1 cellular context compared by ENCODE assay signal in the genomic region with DNA sequence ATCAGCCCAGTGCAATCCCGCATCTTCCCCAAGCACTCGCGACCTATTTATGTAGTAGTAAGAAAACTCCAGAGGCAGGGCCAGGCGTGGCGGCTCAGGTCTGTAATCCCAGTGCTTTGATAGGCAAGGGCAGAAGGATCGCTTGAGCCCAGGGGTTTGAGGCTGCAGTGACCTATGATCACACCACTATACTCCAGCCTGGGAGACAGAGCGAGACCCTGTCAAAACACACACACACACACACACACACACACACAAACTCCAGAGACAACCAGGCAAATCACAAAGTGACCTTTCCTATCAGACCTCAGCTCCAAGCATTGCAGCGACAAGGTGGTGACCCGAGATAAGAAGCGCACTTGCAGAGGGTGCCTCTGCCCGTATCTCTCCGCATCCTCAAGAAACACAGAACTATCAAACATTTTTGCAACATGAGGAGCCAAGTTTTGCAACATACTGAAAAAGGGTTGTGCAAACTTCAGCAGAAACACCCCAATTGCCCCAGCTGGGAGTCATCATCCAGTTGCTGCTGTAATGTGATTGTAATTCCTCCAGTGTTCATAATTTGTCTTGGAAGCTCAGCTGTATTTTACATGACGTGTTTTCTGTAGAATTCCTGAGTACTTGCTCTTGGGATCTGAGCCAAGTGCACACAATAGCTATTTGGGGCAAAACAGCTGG.
A peak's percentile ranks its signal among the peaks of the same experiment; 100 is the strongest.
TF ChIP-seq lines count a peak whose summit lies in the region.

No MANE protein-coding gene starts in this region.

TF ChIP-seq in K562, 482 proteins besides CTCF, POLR2A, EP300 and RAD21 (continued from another document and continues in another):
- TF ChIP-seq, protein P1, sequence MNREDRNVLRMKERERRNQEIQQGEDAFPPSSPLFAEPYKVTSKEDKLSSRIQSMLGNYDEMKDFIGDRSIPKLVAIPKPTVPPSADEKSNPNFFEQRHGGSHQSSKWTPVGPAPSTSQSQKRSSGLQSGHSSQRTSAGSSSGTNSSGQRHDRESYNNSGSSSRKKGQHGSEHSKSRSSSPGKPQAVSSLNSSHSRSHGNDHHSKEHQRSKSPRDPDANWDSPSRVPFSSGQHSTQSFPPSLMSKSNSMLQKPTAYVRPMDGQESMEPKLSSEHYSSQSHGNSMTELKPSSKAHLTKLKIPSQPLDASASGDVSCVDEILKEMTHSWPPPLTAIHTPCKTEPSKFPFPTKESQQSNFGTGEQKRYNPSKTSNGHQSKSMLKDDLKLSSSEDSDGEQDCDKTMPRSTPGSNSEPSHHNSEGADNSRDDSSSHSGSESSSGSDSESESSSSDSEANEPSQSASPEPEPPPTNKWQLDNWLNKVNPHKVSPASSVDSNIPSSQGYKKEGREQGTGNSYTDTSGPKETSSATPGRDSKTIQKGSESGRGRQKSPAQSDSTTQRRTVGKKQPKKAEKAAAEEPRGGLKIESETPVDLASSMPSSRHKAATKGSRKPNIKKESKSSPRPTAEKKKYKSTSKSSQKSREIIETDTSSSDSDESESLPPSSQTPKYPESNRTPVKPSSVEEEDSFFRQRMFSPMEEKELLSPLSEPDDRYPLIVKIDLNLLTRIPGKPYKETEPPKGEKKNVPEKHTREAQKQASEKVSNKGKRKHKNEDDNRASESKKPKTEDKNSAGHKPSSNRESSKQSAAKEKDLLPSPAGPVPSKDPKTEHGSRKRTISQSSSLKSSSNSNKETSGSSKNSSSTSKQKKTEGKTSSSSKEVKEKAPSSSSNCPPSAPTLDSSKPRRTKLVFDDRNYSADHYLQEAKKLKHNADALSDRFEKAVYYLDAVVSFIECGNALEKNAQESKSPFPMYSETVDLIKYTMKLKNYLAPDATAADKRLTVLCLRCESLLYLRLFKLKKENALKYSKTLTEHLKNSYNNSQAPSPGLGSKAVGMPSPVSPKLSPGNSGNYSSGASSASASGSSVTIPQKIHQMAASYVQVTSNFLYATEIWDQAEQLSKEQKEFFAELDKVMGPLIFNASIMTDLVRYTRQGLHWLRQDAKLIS (CRISPR knock-in tag; IDR thresholded peaks at IDR 0.05), result 0 out of 2 replicates have a peak, but pooled peaks have one; percentile 76
- peak; percentile 94 for TF ChIP-seq ZNF584 (CRISPR knock-in tag; IDR thresholded peaks at IDR 0.05; ENCODE audit: low read depth)
- TF ChIP-seq GATAD2A (IDR thresholded peaks at IDR 0.05), result no peak; the same call in 1 of the 2 replicates
- TF ChIP-seq, protein P2, sequence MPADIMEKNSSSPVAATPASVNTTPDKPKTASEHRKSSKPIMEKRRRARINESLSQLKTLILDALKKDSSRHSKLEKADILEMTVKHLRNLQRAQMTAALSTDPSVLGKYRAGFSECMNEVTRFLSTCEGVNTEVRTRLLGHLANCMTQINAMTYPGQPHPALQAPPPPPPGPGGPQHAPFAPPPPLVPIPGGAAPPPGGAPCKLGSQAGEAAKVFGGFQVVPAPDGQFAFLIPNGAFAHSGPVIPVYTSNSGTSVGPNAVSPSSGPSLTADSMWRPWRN (IDR thresholded peaks at IDR 0.05; ENCODE audit: low read depth), result peak; percentile 93
- no peak for TF ChIP-seq DNMT1 (IDR thresholded peaks at IDR 0.05)
- TF ChIP-seq TAL1 (IDR thresholded peaks at IDR 0.05), result peak; percentile 97
- TF ChIP-seq, protein P3, sequence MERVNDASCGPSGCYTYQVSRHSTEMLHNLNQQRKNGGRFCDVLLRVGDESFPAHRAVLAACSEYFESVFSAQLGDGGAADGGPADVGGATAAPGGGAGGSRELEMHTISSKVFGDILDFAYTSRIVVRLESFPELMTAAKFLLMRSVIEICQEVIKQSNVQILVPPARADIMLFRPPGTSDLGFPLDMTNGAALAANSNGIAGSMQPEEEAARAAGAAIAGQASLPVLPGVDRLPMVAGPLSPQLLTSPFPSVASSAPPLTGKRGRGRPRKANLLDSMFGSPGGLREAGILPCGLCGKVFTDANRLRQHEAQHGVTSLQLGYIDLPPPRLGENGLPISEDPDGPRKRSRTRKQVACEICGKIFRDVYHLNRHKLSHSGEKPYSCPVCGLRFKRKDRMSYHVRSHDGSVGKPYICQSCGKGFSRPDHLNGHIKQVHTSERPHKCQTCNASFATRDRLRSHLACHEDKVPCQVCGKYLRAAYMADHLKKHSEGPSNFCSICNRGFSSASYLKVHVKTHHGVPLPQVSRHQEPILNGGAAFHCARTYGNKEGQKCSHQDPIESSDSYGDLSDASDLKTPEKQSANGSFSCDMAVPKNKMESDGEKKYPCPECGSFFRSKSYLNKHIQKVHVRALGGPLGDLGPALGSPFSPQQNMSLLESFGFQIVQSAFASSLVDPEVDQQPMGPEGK (CRISPR knock-in tag; IDR thresholded peaks at IDR 0.05; ENCODE audit: borderline replicate concordance), result no peak
- TF ChIP-seq EWSR1 (IDR thresholded peaks at IDR 0.05; ENCODE audit: borderline replicate concordance, low read depth, partially characterized antibody), result no peak
- 0 out of 2 replicates have a peak, but pooled peaks have one; percentile 20 for TF ChIP-seq LCOR (CRISPR knock-in tag; IDR thresholded peaks at IDR 0.05)
- no peak for TF ChIP-seq JUNB (CRISPR knock-in tag; conservative IDR thresholded peaks at IDR 0.05)
- peak; percentile 90 for TF ChIP-seq ZEB2 (IDR thresholded peaks at IDR 0.05)
- peak; percentile 87 for TF ChIP-seq ATF7 (IDR thresholded peaks at IDR 0.05)
- TF ChIP-seq, protein P4, sequence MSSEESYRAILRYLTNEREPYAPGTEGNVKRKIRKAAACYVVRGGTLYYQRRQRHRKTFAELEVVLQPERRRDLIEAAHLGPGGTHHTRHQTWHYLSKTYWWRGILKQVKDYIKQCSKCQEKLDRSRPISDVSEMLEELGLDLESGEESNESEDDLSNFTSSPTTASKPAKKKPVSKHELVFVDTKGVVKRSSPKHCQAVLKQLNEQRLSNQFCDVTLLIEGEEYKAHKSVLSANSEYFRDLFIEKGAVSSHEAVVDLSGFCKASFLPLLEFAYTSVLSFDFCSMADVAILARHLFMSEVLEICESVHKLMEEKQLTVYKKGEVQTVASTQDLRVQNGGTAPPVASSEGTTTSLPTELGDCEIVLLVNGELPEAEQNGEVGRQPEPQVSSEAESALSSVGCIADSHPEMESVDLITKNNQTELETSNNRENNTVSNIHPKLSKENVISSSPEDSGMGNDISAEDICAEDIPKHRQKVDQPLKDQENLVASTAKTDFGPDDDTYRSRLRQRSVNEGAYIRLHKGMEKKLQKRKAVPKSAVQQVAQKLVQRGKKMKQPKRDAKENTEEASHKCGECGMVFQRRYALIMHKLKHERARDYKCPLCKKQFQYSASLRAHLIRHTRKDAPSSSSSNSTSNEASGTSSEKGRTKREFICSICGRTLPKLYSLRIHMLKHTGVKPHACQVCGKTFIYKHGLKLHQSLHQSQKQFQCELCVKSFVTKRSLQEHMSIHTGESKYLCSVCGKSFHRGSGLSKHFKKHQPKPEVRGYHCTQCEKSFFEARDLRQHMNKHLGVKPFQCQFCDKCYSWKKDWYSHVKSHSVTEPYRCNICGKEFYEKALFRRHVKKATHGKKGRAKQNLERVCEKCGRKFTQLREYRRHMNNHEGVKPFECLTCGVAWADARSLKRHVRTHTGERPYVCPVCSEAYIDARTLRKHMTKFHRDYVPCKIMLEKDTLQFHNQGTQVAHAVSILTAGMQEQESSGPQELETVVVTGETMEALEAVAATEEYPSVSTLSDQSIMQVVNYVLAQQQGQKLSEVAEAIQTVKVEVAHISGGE (CRISPR knock-in tag; IDR thresholded peaks at IDR 0.05), result peak in 1 of 3 experiments; percentile 50; a peak in 2 of 6 replicates
- TF ChIP-seq, protein P5, sequence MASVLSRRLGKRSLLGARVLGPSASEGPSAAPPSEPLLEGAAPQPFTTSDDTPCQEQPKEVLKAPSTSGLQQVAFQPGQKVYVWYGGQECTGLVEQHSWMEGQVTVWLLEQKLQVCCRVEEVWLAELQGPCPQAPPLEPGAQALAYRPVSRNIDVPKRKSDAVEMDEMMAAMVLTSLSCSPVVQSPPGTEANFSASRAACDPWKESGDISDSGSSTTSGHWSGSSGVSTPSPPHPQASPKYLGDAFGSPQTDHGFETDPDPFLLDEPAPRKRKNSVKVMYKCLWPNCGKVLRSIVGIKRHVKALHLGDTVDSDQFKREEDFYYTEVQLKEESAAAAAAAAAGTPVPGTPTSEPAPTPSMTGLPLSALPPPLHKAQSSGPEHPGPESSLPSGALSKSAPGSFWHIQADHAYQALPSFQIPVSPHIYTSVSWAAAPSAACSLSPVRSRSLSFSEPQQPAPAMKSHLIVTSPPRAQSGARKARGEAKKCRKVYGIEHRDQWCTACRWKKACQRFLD (CRISPR knock-in tag; IDR thresholded peaks at IDR 0.05), result 0 out of 2 replicates have a peak, but pooled peaks have one; percentile 46
- peak; percentile 90 for TF ChIP-seq NR2C2 (CRISPR knock-in tag; IDR thresholded peaks at IDR 0.05)
- peak; percentile 96 for TF ChIP-seq NR2C2 (tag; IDR thresholded peaks at IDR 0.05)
- TF ChIP-seq DPF2 (IDR thresholded peaks at IDR 0.05), result peak; percentile 96
- TF ChIP-seq KDM4B (IDR thresholded peaks at IDR 0.05; ENCODE audit: borderline replicate concordance in 2 of 2, low read depth in 1 of 2), result peak in 1 of 2 experiments; percentile 56; a peak in 1 of 4 replicates
- TF ChIP-seq, protein P6, sequence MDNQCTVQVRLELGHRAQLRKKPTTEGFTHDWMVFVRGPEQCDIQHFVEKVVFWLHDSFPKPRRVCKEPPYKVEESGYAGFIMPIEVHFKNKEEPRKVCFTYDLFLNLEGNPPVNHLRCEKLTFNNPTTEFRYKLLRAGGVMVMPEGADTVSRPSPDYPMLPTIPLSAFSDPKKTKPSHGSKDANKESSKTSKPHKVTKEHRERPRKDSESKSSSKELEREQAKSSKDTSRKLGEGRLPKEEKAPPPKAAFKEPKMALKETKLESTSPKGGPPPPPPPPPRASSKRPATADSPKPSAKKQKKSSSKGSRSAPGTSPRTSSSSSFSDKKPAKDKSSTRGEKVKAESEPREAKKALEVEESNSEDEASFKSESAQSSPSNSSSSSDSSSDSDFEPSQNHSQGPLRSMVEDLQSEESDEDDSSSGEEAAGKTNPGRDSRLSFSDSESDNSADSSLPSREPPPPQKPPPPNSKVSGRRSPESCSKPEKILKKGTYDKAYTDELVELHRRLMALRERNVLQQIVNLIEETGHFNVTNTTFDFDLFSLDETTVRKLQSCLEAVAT (IDR thresholded peaks at IDR 0.05), result peak; percentile 83 to 84
- TF ChIP-seq, protein P7, sequence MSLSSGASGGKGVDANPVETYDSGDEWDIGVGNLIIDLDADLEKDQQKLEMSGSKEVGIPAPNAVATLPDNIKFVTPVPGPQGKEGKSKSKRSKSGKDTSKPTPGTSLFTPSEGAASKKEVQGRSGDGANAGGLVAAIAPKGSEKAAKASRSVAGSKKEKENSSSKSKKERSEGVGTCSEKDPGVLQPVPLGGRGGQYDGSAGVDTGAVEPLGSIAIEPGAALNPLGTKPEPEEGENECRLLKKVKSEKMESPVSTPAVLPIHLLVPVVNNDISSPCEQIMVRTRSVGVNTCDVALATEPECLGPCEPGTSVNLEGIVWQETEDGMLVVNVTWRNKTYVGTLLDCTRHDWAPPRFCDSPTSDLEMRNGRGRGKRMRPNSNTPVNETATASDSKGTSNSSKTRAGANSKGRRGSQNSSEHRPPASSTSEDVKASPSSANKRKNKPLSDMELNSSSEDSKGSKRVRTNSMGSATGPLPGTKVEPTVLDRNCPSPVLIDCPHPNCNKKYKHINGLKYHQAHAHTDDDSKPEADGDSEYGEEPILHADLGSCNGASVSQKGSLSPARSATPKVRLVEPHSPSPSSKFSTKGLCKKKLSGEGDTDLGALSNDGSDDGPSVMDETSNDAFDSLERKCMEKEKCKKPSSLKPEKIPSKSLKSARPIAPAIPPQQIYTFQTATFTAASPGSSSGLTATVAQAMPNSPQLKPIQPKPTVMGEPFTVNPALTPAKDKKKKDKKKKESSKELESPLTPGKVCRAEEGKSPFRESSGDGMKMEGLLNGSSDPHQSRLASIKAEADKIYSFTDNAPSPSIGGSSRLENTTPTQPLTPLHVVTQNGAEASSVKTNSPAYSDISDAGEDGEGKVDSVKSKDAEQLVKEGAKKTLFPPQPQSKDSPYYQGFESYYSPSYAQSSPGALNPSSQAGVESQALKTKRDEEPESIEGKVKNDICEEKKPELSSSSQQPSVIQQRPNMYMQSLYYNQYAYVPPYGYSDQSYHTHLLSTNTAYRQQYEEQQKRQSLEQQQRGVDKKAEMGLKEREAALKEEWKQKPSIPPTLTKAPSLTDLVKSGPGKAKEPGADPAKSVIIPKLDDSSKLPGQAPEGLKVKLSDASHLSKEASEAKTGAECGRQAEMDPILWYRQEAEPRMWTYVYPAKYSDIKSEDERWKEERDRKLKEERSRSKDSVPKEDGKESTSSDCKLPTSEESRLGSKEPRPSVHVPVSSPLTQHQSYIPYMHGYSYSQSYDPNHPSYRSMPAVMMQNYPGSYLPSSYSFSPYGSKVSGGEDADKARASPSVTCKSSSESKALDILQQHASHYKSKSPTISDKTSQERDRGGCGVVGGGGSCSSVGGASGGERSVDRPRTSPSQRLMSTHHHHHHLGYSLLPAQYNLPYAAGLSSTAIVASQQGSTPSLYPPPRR (CRISPR knock-in tag; IDR thresholded peaks at IDR 0.05; ENCODE audit: borderline replicate concordance), result peak; percentile 72; the same call in 1 of the 2 replicates
- no peak for TF ChIP-seq ZSCAN32 (CRISPR knock-in tag; IDR thresholded peaks at IDR 0.05)
- TF ChIP-seq NCOA1 (IDR thresholded peaks at IDR 0.05; ENCODE audit: low read depth), result peak; percentile 79; the same call in 1 of the 2 replicates
- peak; percentile 45; the same call in 1 of the 2 replicates for TF ChIP-seq ETV5 (CRISPR knock-in tag; IDR thresholded peaks at IDR 0.05; ENCODE audit: low read depth)
- no peak for TF ChIP-seq KLF6 (CRISPR knock-in tag; IDR thresholded peaks at IDR 0.05; ENCODE audit: borderline replicate concordance)
- TF ChIP-seq MYNN (IDR thresholded peaks at IDR 0.05), result 0 out of 2 replicates have a peak, but pooled peaks have one; percentile 30
- no peak for TF ChIP-seq MYNN (CRISPR knock-in tag; IDR thresholded peaks at IDR 0.05)
- TF ChIP-seq MAZ (CRISPR knock-in tag; conservative IDR thresholded peaks at IDR 0.05 in 1 of 2, IDR thresholded peaks at IDR 0.05 in 1 of 2), result peak in 1 of 2 experiments; percentile 38; a peak in 1 of 4 replicates
- TF ChIP-seq, protein P8, sequence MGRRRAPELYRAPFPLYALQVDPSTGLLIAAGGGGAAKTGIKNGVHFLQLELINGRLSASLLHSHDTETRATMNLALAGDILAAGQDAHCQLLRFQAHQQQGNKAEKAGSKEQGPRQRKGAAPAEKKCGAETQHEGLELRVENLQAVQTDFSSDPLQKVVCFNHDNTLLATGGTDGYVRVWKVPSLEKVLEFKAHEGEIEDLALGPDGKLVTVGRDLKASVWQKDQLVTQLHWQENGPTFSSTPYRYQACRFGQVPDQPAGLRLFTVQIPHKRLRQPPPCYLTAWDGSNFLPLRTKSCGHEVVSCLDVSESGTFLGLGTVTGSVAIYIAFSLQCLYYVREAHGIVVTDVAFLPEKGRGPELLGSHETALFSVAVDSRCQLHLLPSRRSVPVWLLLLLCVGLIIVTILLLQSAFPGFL (CRISPR knock-in tag; IDR thresholded peaks at IDR 0.05), result no peak
- peak; percentile 73; the same call in 1 of the 2 replicates for TF ChIP-seq MTA3 (IDR thresholded peaks at IDR 0.05; ENCODE audit: borderline replicate concordance)
- peak; percentile 92 for TF ChIP-seq CC2D1A (IDR thresholded peaks at IDR 0.05)
- TF ChIP-seq CBX1 (IDR thresholded peaks at IDR 0.05; ENCODE audit: low read depth), result no peak
